8 cellular contexts compared by ENCODE assay signal in the genomic region with DNA sequence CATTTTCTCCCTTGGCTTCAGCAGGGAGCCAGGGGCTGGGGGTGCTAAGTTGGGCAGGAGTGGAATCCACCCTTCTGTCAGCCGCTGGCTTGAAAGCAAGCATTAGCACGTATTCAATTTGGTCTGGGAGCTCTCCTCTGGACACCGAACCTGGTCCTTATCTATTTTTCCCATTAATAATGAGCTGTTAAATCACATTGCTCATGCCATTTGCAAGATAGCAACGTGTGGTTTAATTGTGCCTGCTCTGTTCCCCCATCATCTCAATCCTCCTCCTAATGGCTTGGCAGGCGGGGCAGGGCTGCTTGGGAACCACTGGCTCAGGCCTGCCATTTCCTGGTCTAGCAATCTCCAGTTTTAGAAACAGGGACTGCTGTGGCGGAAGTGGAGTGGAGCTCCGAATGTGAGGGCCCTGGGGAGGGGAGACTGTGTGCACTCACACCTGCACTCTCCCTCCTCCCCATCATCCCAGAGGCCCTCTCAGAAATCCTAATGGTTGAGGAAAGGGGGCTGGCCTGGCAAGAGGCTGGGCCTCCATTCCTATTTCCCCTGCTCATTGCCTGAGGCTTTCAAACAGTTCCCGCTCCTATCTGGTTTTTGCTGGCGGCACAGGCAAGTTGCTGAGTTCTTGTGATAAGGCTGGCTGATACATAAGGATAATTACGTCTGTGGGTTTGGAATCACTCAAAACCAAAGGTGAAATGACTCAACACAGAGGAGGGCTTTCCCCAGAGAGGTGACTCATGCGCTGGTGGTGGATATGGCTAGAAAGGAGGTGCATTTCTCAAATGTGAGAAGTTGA.
DNase-seq lines count a peak whose midpoint lies in the region; ATAC-seq and TF ChIP-seq lines count a peak whose summit lies in the region.

No MANE protein-coding gene starts in this region.

- no peaks in the 10 kb centered on the region for H3K9me3 ChIP-seq in skeletal muscle satellite cell (replicated peaks; ENCODE audit: low read length)

- H3K4me3 ChIP-seq in epithelial cell of proximal tubule (ENCODE audit: low read depth, low read length) (no peak overlapping the region), skeletal muscle satellite cell (ENCODE audit: low read length) (peak overlapping the region; percentile 33)

- peaks cover 36% of the 10 kb centered on the region for H3K4me1 ChIP-seq in skeletal muscle satellite cell (ENCODE audit: control insufficient read depth, insufficient read depth, low read length)

- no peak overlapping the region for H3K9ac ChIP-seq in skeletal muscle satellite cell (ENCODE audit: low read depth, low read length)

- peak overlapping the region; percentile 68 for H3K4me2 ChIP-seq in skeletal muscle satellite cell (ENCODE audit: low read length)

- TF ChIP-seq CTCF in AG09319 (IDR thresholded peaks at IDR 0.05; ENCODE audit: low read depth, low read length), result no peak
- no peak for TF ChIP-seq CTCF in epithelial cell of proximal tubule (conservative IDR thresholded peaks at IDR 0.05; ENCODE audit: low read depth, low read length)

- H3K27me3 ChIP-seq in skeletal muscle satellite cell (ENCODE audit: control insufficient read depth, insufficient read depth, low read length), result no peaks in the 10 kb centered on the region

- peak; percentile 88 for ATAC-seq in GM19025 (IDR thresholded peaks at IDR 0.05; ENCODE audit: low read depth, unreplicated experiment)
- ATAC-seq in HG03066 (IDR thresholded peaks at IDR 0.05; ENCODE audit: low read depth, unreplicated experiment), result peak; percentile 93

- DNase-seq in AG09319 (ENCODE audit: extremely low read depth, low read depth), result peak; percentile 67
- DNase-seq in RPMI8226, result peak; percentile 86
- peak; percentile 79 for DNase-seq in epithelial cell of proximal tubule (ENCODE audit: low read depth)
- DNase-seq in SKM-1 treated with dmso at 0.1 percent for 144 hours (lab: John Stamatoyannopoulos, UW; ENCODE audit: unreplicated experiment), result no peak
- no peak for DNase-seq in globus pallidus (ENCODE audit: low spot score)

- no peaks in the 10 kb centered on the region for H3K36me3 ChIP-seq in skeletal muscle satellite cell (ENCODE audit: insufficient read depth, low read length)

Comparison
In these comparisons a context has a peak if more than half of its experiments do, and no peak if none do; other contexts are left out.
1. DNase-seq: peak in AG09319 (single experiment), RPMI8226 (single experiment) and epithelial cell of proximal tubule (single experiment); none in SKM-1 treated with dmso at 0.1 percent for 144 hours (single experiment) and globus pallidus (single experiment).